In the genomic region with DNA sequence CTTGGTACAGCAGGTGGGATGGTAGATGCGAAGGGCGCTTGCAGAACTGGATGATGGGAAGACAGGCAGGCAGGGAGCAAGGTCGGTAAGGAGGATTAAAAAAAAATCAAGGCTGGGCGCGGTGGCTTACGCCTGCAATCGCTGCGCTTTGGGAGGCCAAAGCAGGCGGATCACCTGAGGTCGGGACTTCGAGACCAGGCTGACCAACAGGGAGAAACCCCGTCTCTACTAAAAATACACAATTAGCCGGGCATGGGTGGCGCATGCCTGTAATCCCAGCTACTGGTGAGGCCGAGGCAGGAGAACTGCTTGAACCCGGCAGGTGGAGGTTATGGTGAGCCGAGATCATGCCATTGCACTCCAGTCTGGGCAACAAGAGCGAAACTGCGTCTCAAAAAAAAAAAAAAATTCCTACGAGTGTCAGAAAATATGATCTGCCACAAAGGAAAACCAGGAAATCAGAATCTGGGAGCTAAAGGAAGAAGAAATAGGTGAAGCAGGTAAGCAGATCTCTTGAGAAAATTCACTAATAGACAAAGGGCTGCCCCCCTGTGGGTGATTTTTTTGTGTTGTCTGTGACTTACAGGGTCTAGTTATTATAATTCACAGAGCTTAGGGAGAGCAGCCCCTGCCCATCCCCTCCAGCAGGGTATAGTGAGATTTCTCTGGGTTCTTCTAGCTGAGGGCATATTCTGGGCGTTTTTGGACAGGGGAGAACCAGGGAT, we compare ENCODE assay signal across 15 cellular contexts. TPM values are rescaled to one million over a fixed set of nuclear protein-coding genes. Genes with fewer than 3 reads are reported as not detected.
DNase-seq lines count a peak whose midpoint lies in the region; ATAC-seq, FAIRE-seq and TF ChIP-seq lines count a peak whose summit lies in the region.
"Had no signal": no experiment of that assay in that cellular context is flagged by ENCODE, and none has a peak within 500 bp of the region (broad histone marks: within the 10 kb centered on the region; RNA-seq: fewer than 3 reads in every experiment).

No MANE protein-coding gene starts in this region.

- peaks cover 18% of the 10 kb centered on the region for H3K79me2 ChIP-seq in GM12878 (ENCODE audit: control insufficient read depth, insufficient read depth, low read length)
- H3K79me2 ChIP-seq in neural progenitor cell (ENCODE audit: low read depth), result no peaks in the 10 kb centered on the region

- H3K9me3 ChIP-seq in GM12878 (replicated peaks; ENCODE audit: control insufficient read depth, insufficient read depth, low read length) (no peaks in the 10 kb centered on the region), neural progenitor cell (ENCODE audit: low read depth) (no peaks in the 10 kb centered on the region)
- H3K9me3 ChIP-seq: heart left ventricle, MG63 had no signal

- H3F3A ChIP-seq in neural progenitor cell (ENCODE audit: low read depth), result peaks cover 30% of the 10 kb centered on the region

- H3K36me3 ChIP-seq in GM12878 (ENCODE audit: control insufficient read depth in 2 of 2, insufficient read depth in 2 of 2, low read length in 1 of 2) (peaks cover 0 to 2% of the 10 kb centered on the region in 2 experiments; a peak in 1 of 4 replicates), neural progenitor cell (no peaks in the 10 kb centered on the region)

- H3K4me3 ChIP-seq in GM12878 (no peak overlapping the region), neural progenitor cell (no peak overlapping the region)
- H3K4me3 ChIP-seq: heart left ventricle, MG63 had no signal

- no peak for TF ChIP-seq EP300 in GM12878 (IDR thresholded peaks at IDR 0.05; ENCODE audit: borderline replicate concordance in 1 of 2, control insufficient read depth in 1 of 2, low read depth in 2 of 2, low read length in 2 of 2)

- H3K27ac Mint-ChIP-seq in T-helper 1 cell treated with Interleukin-12 subunit alpha and Interleukin-12 subunit beta and Interleukin-4 antibody, amounts not matched to agents 30 μg/mL and 1 μg/mL, for 36 hours, result peak overlapping the region; percentile 21
- peak overlapping the region; percentile 80 for H3K27ac Mint-ChIP-seq in neural progenitor cell

- DNase-seq in T-helper 1 cell, result no peak
- peak; percentile 47 for DNase-seq in NAMALWA (ENCODE audit: low spot score)
- DNase-seq in GM12878 (ENCODE audit: low read depth, low spot score), result no peak
- DNase-seq in neural progenitor cell (ENCODE audit: low spot score), result no peak
- no peak for DNase-seq in OCI-M1 (lab: John Stamatoyannopoulos, UW)
- DNase-seq in ecto neural progenitor cell (ENCODE audit: low spot score), result no peak
- DNase-seq: activated gamma-delta T cell, cerebellar nuclear complex, COR-L47, heart left ventricle, left cardiac atrium, MG63 had no signal

- intact Hi-C loops in GM12878 (cut with micrococcal nuclease; ENCODE audit: unreplicated experiment), result loop anchor here (5.0 kb wide), 1 partner anchor 158 kb away; the partner anchor contains the start of gene FAM136A

- TF ChIP-seq CTCF in GM12878 (IDR thresholded peaks at IDR 0.05 in 2 of 3, conservative IDR thresholded peaks at IDR 0.05 in 1 of 3; ENCODE audit: control insufficient read depth in 2 of 3, extremely low read depth in 1 of 3, insufficient read depth in 1 of 3, low read depth in 3 of 3, low read length in 3 of 3) (no peak), neural progenitor cell (IDR thresholded peaks at IDR 0.05) (no peak)

- H3K27ac ChIP-seq in GM12878 (ENCODE audit: control insufficient read depth, insufficient read depth) (no peak overlapping the region), neural progenitor cell (no peak overlapping the region)

- H3K27me3 ChIP-seq in GM12878 (replicated peaks in 1 of 2; ENCODE audit: control insufficient read depth in 2 of 2, insufficient read depth in 2 of 2, low read length in 1 of 2), result no peaks in the 10 kb centered on the region
- no peaks in the 10 kb centered on the region for H3K27me3 ChIP-seq in neural progenitor cell
- H3K27me3 ChIP-seq: heart left ventricle, MG63 had no signal

- H3K4me1 Mint-ChIP-seq in T-helper 1 cell treated with Interleukin-12 subunit alpha and Interleukin-12 subunit beta and Interleukin-4 antibody, amounts not matched to agents 30 μg/mL and 1 μg/mL, for 36 hours (ENCODE audit: low read depth), result peaks cover 45% of the 10 kb centered on the region
- peaks cover 33% of the 10 kb centered on the region for H3K4me1 Mint-ChIP-seq in neural progenitor cell

- H3K4me2 ChIP-seq in GM12878 (ENCODE audit: control insufficient read depth, insufficient read depth) (no peak overlapping the region), neural progenitor cell (no peak overlapping the region)

- SMC1A ChIA-PET in GM12878 (lab: Charles Lee; ENCODE audit: uncharacterized antibody, unreplicated experiment), result interaction anchor here (0.6 to 13.4 kb wide), 13 partner anchors 12 to 421 kb away, joined by 3 to 311 read pairs (median 6); partner anchors contain the start of genes C2orf42, MXD1, SNRPG and TIA1

- H2AFZ ChIP-seq in GM12878 (ENCODE audit: control insufficient read depth, low read depth, low read length), result no peak overlapping the region
- H2AFZ ChIP-seq in neural progenitor cell (replicated peaks), result no peak overlapping the region

- H3K9ac ChIP-seq in GM12878 (ENCODE audit: control insufficient read depth, insufficient read depth, low read length), result no peak overlapping the region
- no peak overlapping the region for H3K9ac ChIP-seq in neural progenitor cell

- TF ChIP-seq RAD21 in GM12878 (IDR thresholded peaks at IDR 0.05; ENCODE audit: insufficient read depth, low read depth, low read length), result no peak

- in situ Hi-C loops in GM12878 (cut with MboI), result loop anchor here (5.0 kb wide), 1 partner anchor 237 kb away; no protein-coding TSS in a partner anchor

- 91% methylated on average over 21 of the region's 21 CpGs for WGBS in GM12878 (ENCODE audit: insufficient coverage, insufficient replicate concordance, low lambda C conversion rate, missing lambda C conversion rate)

- no peak overlapping the region for H3K4me3 Mint-ChIP-seq in T-helper 1 cell treated with Interleukin-12 subunit alpha and Interleukin-12 subunit beta and Interleukin-4 antibody, amounts not matched to agents 30 μg/mL and 1 μg/mL, for 36 hours
- peak overlapping the region; percentile 24 for H3K4me3 Mint-ChIP-seq in neural progenitor cell

- no peak for TF ChIP-seq POLR2A in GM12878 (IDR thresholded peaks at IDR 0.05; ENCODE audit: low read depth, low read length)

- no peaks in the 10 kb centered on the region for H3K27me3 Mint-ChIP-seq in T-helper 1 cell treated with Interleukin-12 subunit alpha and Interleukin-12 subunit beta and Interleukin-4 antibody, amounts not matched to agents 30 μg/mL and 1 μg/mL, for 36 hours (ENCODE audit: low read depth)
- H3K27me3 Mint-ChIP-seq in neural progenitor cell (ENCODE audit: insufficient read depth, low read depth), result peaks cover 11% of the 10 kb centered on the region

- ATAC-seq in GM12878, result no peak
- ATAC-seq in GM21786 (IDR thresholded peaks at IDR 0.05; ENCODE audit: unreplicated experiment), result no peak
- ATAC-seq: heart left ventricle, left cardiac atrium had no signal

- FAIRE-seq in GM12878 (lab: Jason Lieb, UNC), result no peak
- FAIRE-seq: A204.1 had no signal

- no TSS peak for BruUV-seq in GM12878 (replicated peaks; lab: Mats Ljungman, UMichigan)

- POLR2A ChIA-PET in GM12878 (lab: Charles Lee), result interaction anchor here (0.5 to 7.1 kb wide), 10 partner anchors 9 to 356 kb away, joined by 3 to 60 read pairs (median 4); partner anchors contain the start of genes C2orf42 and MXD1

- peaks cover 11% of the 10 kb centered on the region for H3K36me3 Mint-ChIP-seq in T-helper 1 cell treated with Interleukin-12 subunit alpha and Interleukin-12 subunit beta and Interleukin-4 antibody, amounts not matched to agents 30 μg/mL and 1 μg/mL, for 36 hours (ENCODE audit: low read depth)
- H3K36me3 Mint-ChIP-seq in neural progenitor cell, result peaks cover 5% of the 10 kb centered on the region

- peaks cover 38% of the 10 kb centered on the region for H3K4me1 ChIP-seq in GM12878 (ENCODE audit: control insufficient read depth, insufficient read depth, low read length)
- H3K4me1 ChIP-seq in neural progenitor cell, result peaks cover 16% of the 10 kb centered on the region

- RAD21 ChIA-PET in GM12878 (lab: Charles Lee; ENCODE audit: unreplicated experiment), result interaction anchor here (0.5 to 9.2 kb wide), 9 partner anchors 12 to 420 kb away, joined by 3 to 132 read pairs (median 6); partner anchors contain the start of genes C2orf42, MXD1 and PCBP1

- no peaks in the 10 kb centered on the region for H4K20me1 ChIP-seq in GM12878 (ENCODE audit: control insufficient read depth, insufficient read depth)
- no peaks in the 10 kb centered on the region for H4K20me1 ChIP-seq in neural progenitor cell (ENCODE audit: low read depth)

- CTCF ChIA-PET in GM12878 (lab: Yijun Ruan, JAX), result interaction anchor here (0.9 to 7.3 kb wide), 9 partner anchors 12 to 235 kb away, joined by 3 to 111 read pairs (median 5); partner anchors contain the start of gene MXD1

- no peaks in the 10 kb centered on the region for H3K9me3 Mint-ChIP-seq in T-helper 1 cell treated with Interleukin-12 subunit alpha and Interleukin-12 subunit beta and Interleukin-4 antibody, amounts not matched to agents 30 μg/mL and 1 μg/mL, for 36 hours
- H3K9me3 Mint-ChIP-seq in neural progenitor cell, result peaks cover 6% of the 10 kb centered on the region

RNA-seq across cellular contexts. Expression of gene C2orf42, which starts 46.2 kb away (rescaled TPM):
- total RNA-seq in GM12878 (2013; cell fraction: nucleolus; rRNA removed), result 31.6 and 43.1 TPM in 2 replicates
- total RNA-seq in GM12878 (2014; rRNA removed), result 14.2 and 16.9 TPM in 2 replicates
- 11.4 and 12.0 TPM in 2 replicates for total RNA-seq in GM12878 (2014; rRNA removed; fragmentation: Illumina TruSeq; extraction: Trizol)
- total RNA-seq in GM12878 (2021), result 13.0 and 16.6 TPM in 2 replicates
- polyA plus RNA-seq in GM12878 (2011; ENCODE audit: low read depth), result 4.0 TPM
- polyA plus RNA-seq in GM12878 (2011; rRNA removed), result 10.0 and 11.1 TPM in 2 replicates
- polyA plus RNA-seq in GM12878 (2011; cell fraction: cytosol; rRNA removed), result 8.8 and 10.2 TPM in 2 replicates
- 17.4 and 18.8 TPM in 2 replicates for polyA plus RNA-seq in GM12878 (2011; cell fraction: nucleus; rRNA removed)
- 6.2 and 9.2 TPM in 2 replicates for polyA plus RNA-seq in GM12878 (2012)
- polyA plus RNA-seq in GM12878 (2014; fragmentation: Illumina TruSeq; extraction: Trizol), result 11.6 and 13.4 TPM in 2 replicates
- 1 to 10 TPM; 5.5 to 7.3 TPM for polyA plus RNA-seq in GM12878 (2014; fragmentation: Nextera tagmentation; extraction: Ambion mirVana)
- polyA plus RNA-seq in GM12878 (2014; rRNA removed), result 10.3 and 13.2 TPM in 2 replicates
- polyA plus RNA-seq in GM12878 (2016; fragmentation: Nextera tagmentation; extraction: Ambion mirVana), result 10 to 100 TPM; 17.3 to 19.8 TPM
- polyA minus RNA-seq in GM12878 (2011; rRNA and poly(A)+ RNA removed), result 53.6 and 54.5 TPM in 2 replicates
- 12.6 and 16.2 TPM in 2 replicates for polyA minus RNA-seq in GM12878 (2011; cell fraction: cytosol; rRNA and poly(A)+ RNA removed)
- 22.2 and 31.8 TPM in 2 replicates for polyA minus RNA-seq in GM12878 (2011; cell fraction: nucleus; rRNA and poly(A)+ RNA removed)
- total RNA-seq in neural progenitor cell (ENCODE audit: low replicate concordance), result 24.1 and 25.4 TPM in 2 replicates

RNA-seq across cellular contexts. Expression of gene PCBP1, which starts 57.3 kb away (rescaled TPM):
- total RNA-seq in GM12878 (2013; cell fraction: nucleolus; rRNA removed), result 26.7 and 27.7 TPM in 2 replicates
- total RNA-seq in GM12878 (2014; rRNA removed), result 64.0 and 84.2 TPM in 2 replicates
- total RNA-seq in GM12878 (2014; rRNA removed; fragmentation: Illumina TruSeq; extraction: Trizol), result 45.5 and 47.3 TPM in 2 replicates
- 494 and 497 TPM in 2 replicates for total RNA-seq in GM12878 (2021)
- 211 TPM for polyA plus RNA-seq in GM12878 (2011; ENCODE audit: low read depth)
- polyA plus RNA-seq in GM12878 (2011; rRNA removed), result 83.5 and 121 TPM in 2 replicates
- 149 and 196 TPM in 2 replicates for polyA plus RNA-seq in GM12878 (2011; cell fraction: cytosol; rRNA removed)
- polyA plus RNA-seq in GM12878 (2011; cell fraction: nucleus; rRNA removed), result 123 and 173 TPM in 2 replicates
- 433 and 458 TPM in 2 replicates for polyA plus RNA-seq in GM12878 (2012)
- polyA plus RNA-seq in GM12878 (2014; fragmentation: Illumina TruSeq; extraction: Trizol), result 304 and 338 TPM in 2 replicates
- polyA plus RNA-seq in GM12878 (2014; fragmentation: Nextera tagmentation; extraction: Ambion mirVana), result 10 to 100 TPM; 24.4 to 28.9 TPM
- 221 and 272 TPM in 2 replicates for polyA plus RNA-seq in GM12878 (2014; rRNA removed)
- 100 to 1,000 TPM; 138 to 259 TPM for polyA plus RNA-seq in GM12878 (2016; fragmentation: Nextera tagmentation; extraction: Ambion mirVana)
- polyA minus RNA-seq in GM12878 (2011; rRNA and poly(A)+ RNA removed), result 85.5 and 116 TPM in 2 replicates
- polyA minus RNA-seq in GM12878 (2011; cell fraction: cytosol; rRNA and poly(A)+ RNA removed), result 83.9 and 87.5 TPM in 2 replicates
- polyA minus RNA-seq in GM12878 (2011; cell fraction: nucleus; rRNA and poly(A)+ RNA removed), result 37.4 and 58.0 TPM in 2 replicates
- total RNA-seq in neural progenitor cell (ENCODE audit: low replicate concordance), result 62.0 and 82.0 TPM in 2 replicates
